Comparison of ENCODE assay signal across 1 cellular context in genomic region chr10:93859049-93859655, GRCh38.
TF ChIP-seq lines count a peak whose summit lies in the region.

No MANE protein-coding gene starts in this region.

TF ChIP-seq in GM12878, 131 proteins besides CTCF, POLR2A, EP300 and RAD21 (continued from another document):
- TF ChIP-seq NBN (IDR thresholded peaks at IDR 0.05) (no peak), ZNF24 (IDR thresholded peaks at IDR 0.05) (no peak)
- TF ChIP-seq, protein P1, sequence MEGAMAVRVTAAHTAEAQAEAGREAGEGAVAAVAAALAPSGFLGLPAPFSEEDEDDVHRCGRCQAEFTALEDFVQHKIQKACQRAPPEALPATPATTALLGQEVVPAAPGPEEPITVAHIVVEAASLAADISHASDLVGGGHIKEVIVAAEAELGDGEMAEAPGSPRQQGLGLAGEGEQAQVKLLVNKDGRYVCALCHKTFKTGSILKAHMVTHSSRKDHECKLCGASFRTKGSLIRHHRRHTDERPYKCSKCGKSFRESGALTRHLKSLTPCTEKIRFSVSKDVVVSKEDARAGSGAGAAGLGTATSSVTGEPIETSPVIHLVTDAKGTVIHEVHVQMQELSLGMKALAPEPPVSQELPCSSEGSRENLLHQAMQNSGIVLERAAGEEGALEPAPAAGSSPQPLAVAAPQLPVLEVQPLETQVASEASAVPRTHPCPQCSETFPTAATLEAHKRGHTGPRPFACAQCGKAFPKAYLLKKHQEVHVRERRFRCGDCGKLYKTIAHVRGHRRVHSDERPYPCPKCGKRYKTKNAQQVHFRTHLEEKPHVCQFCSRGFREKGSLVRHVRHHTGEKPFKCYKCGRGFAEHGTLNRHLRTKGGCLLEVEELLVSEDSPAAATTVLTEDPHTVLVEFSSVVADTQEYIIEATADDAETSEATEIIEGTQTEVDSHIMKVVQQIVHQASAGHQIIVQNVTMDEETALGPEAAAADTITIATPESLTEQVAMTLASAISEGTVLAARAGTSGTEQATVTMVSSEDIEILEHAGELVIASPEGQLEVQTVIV (IDR thresholded peaks at IDR 0.05; ENCODE audit: borderline replicate concordance, partially characterized antibody): no peak
